ENCODE assay signal across 8 cellular contexts in genomic region chr17:73165616-73166404, GRCh38. TPM values are rescaled to one million over a fixed set of nuclear protein-coding genes. Genes with fewer than 3 reads are reported as not detected.
DNase-seq lines count a peak whose midpoint lies in the region; ATAC-seq, FAIRE-seq and TF ChIP-seq lines count a peak whose summit lies in the region.

No MANE protein-coding gene starts in this region.

- DNase-seq in AG08396 (ENCODE audit: low spot score) (peak; percentile 52), NCI-H1092 treated with DMSO at 0.1 percent for 48 hours (lab: John Stamatoyannopoulos, UW) (no peak), GM19239 (ENCODE audit: insufficient read length, low spot score) (no peak)
- no peak for DNase-seq in central memory CD8-positive, alpha-beta T cell (ENCODE audit: low spot score in 2 of 2)

- no peak overlapping the region for H3K27ac Mint-ChIP-seq in central memory CD8-positive, alpha-beta T cell (ENCODE audit: low read depth)

- peaks cover 89% of the 10 kb centered on the region for H3K27me3 Mint-ChIP-seq in central memory CD8-positive, alpha-beta T cell

- peaks cover 27% of the 10 kb centered on the region for H3K4me1 Mint-ChIP-seq in central memory CD8-positive, alpha-beta T cell

- 1% methylated on average over 26 to 40 of the region's 51 CpGs for WGBS in mesodermal cell (ENCODE audit: insufficient coverage in 2 of 2), 2 experiments

- H3K9me3 ChIP-seq in HEK293 (ENCODE audit: control insufficient read depth, insufficient read depth, low read depth, low read length) (no peaks in the 10 kb centered on the region), mesodermal cell (ENCODE audit: control insufficient read depth, low read length) (no peaks in the 10 kb centered on the region)

- H3K27ac ChIP-seq in HEK293 (ENCODE audit: extremely low read depth, low read depth, low read length) (no peak overlapping the region; the same call in 1 of the 2 replicates), mesodermal cell (ENCODE audit: low read depth, low read length, severe bottlenecking) (no peak overlapping the region)

- H3K36me3 Mint-ChIP-seq in central memory CD8-positive, alpha-beta T cell (ENCODE audit: insufficient read depth) = no peaks in the 10 kb centered on the region

- no peaks in the 10 kb centered on the region for H3K4me1 ChIP-seq in HEK293 (ENCODE audit: control insufficient read depth, insufficient read depth, low read length)
- peaks cover 4% of the 10 kb centered on the region for H3K4me1 ChIP-seq in mesodermal cell (ENCODE audit: control insufficient read depth, insufficient read depth, low read length, poor library complexity, severe bottlenecking)

- CTCF ChIA-PET in HEK293 (lab: Yijun Ruan, JAX) = interaction anchor here (0.6 to 2.3 kb wide), 5 partner anchors 8 to 1044 kb away, joined by 3 to 8 read pairs (median 3); no protein-coding TSS in a partner anchor

- no peak for FAIRE-seq in GM19239 (lab: Jason Lieb, UNC)

- POLR2A ChIA-PET in HEK293 (lab: Yijun Ruan, JAX) = interaction anchor here (0.9 to 1.9 kb wide), 3 partner anchors 16 to 573 kb away, joined by 5 to 9 read pairs (median 8); partner anchors contain the start of gene COG1

- H3K4me3 ChIP-seq in HEK293 (ENCODE audit: low read depth, low read length) (peak overlapping the region; percentile 53), mesodermal cell (ENCODE audit: extremely low read depth, insufficient read depth, low read length, poor library complexity, severe bottlenecking) (peak overlapping the region; percentile 51)

- no peak for ATAC-seq in central memory CD8-positive, alpha-beta T cell (replicated peaks; ENCODE audit: extremely low read depth, poor library complexity, severe bottlenecking)
- ATAC-seq in HG02798 (IDR thresholded peaks at IDR 0.05; ENCODE audit: poor library complexity, unreplicated experiment) (no peak), GM21786 (IDR thresholded peaks at IDR 0.05; ENCODE audit: unreplicated experiment) (no peak)

- peak overlapping the region; percentile 47 for H3K4me3 Mint-ChIP-seq in central memory CD8-positive, alpha-beta T cell

- H3K36me3 ChIP-seq in HEK293 (ENCODE audit: control insufficient read depth in 2 of 2, insufficient read depth in 1 of 2, low read length in 2 of 2) = no peaks in the 10 kb centered on the region
- no peaks in the 10 kb centered on the region for H3K36me3 ChIP-seq in mesodermal cell (ENCODE audit: control insufficient read depth, insufficient read depth, low read length)

- no peak for TF ChIP-seq CTCF in HEK293 (tag by site-specific recombination; IDR thresholded peaks at IDR 0.05)

- no peaks in the 10 kb centered on the region for H3K9me3 Mint-ChIP-seq in central memory CD8-positive, alpha-beta T cell

TF ChIP-seq in HEK293, 187 proteins besides CTCF, POLR2A, EP300 and RAD21 (continues in another document):
- 0 out of 2 replicates have a peak, but pooled peaks have one; percentile 16 for TF ChIP-seq ZNF777 (tag by site-specific recombination; IDR thresholded peaks at IDR 0.05; ENCODE audit: borderline replicate concordance)
- no peak for TF ChIP-seq ZFP37 (tag by site-specific recombination; IDR thresholded peaks at IDR 0.05)
- TF ChIP-seq ZNF791 (tag by site-specific recombination; IDR thresholded peaks at IDR 0.05) = no peak
- no peak for TF ChIP-seq ZNF324 (tag by site-specific recombination; IDR thresholded peaks at IDR 0.05)
- no peak for TF ChIP-seq ZBTB11 (tag by site-specific recombination; conservative IDR thresholded peaks at IDR 0.05; ENCODE audit: low read depth)
- TF ChIP-seq ZNF830 (tag by site-specific recombination; IDR thresholded peaks at IDR 0.05; ENCODE audit: low read depth) = no peak
- no peak for TF ChIP-seq ZNF26 (tag by site-specific recombination; IDR thresholded peaks at IDR 0.05)
- no peak for TF ChIP-seq ZNF184 (tag by site-specific recombination; IDR thresholded peaks at IDR 0.05)
- no peak for TF ChIP-seq ZFP69B (tag by site-specific recombination; IDR thresholded peaks at IDR 0.05)
- no peak for TF ChIP-seq ZNF266 (tag by site-specific recombination; IDR thresholded peaks at IDR 0.05; ENCODE audit: low read depth)
- TF ChIP-seq ZNF48 (tag by site-specific recombination; IDR thresholded peaks at IDR 0.05) = no peak
- no peak for TF ChIP-seq GLI4 (tag by site-specific recombination; IDR thresholded peaks at IDR 0.05)
- TF ChIP-seq ZNF785 (tag by site-specific recombination; IDR thresholded peaks at IDR 0.05) = no peak
- TF ChIP-seq ZNF658 (tag by site-specific recombination; IDR thresholded peaks at IDR 0.05) = no peak
- no peak for TF ChIP-seq BCL6B (tag by site-specific recombination; IDR thresholded peaks at IDR 0.05)
- TF ChIP-seq GLIS2 (tag by site-specific recombination; IDR thresholded peaks at IDR 0.05) = peak; percentile 65
- no peak for TF ChIP-seq ZNF239 (tag by site-specific recombination; IDR thresholded peaks at IDR 0.05)
- TF ChIP-seq OVOL3 (tag by site-specific recombination; IDR thresholded peaks at IDR 0.05) = no peak
- TF ChIP-seq ZSCAN16 (tag by site-specific recombination; IDR thresholded peaks at IDR 0.05) = no peak
- no peak for TF ChIP-seq ZNF274 (IDR thresholded peaks at IDR 0.05; ENCODE audit: low read length)
- no peak for TF ChIP-seq ZNF274 (tag by site-specific recombination; IDR thresholded peaks at IDR 0.05; ENCODE audit: borderline replicate concordance)
- no peak for TF ChIP-seq ZNF555 (tag by site-specific recombination; conservative IDR thresholded peaks at IDR 0.05)
- TF ChIP-seq ZNF707 (tag by site-specific recombination; IDR thresholded peaks at IDR 0.05) = no peak
- no peak for TF ChIP-seq EGR2 (tag by site-specific recombination; IDR thresholded peaks at IDR 0.05; ENCODE audit: low read depth)
- TF ChIP-seq ZBTB17 (tag by site-specific recombination; IDR thresholded peaks at IDR 0.05) = peak; percentile 8; the same call in 1 of the 2 replicates
- TF ChIP-seq ELK4 (IDR thresholded peaks at IDR 0.05; ENCODE audit: borderline replicate concordance, low read depth, low read length) = no peak

RNA-seq across cellular contexts. Expression of gene SSTR2, which starts 1.0 kb away (rescaled TPM):
- 0.70 TPM for polyA plus RNA-seq in mesodermal cell (2013, experiment 1 of 2)
- polyA plus RNA-seq in mesodermal cell (2013, experiment 2 of 2) = 0.51 TPM

RNA-seq across cellular contexts. Expression of gene COG1, which starts 27.0 kb away (rescaled TPM):
- polyA plus RNA-seq in mesodermal cell (2013, experiment 1 of 2) = 36.3 TPM
- 32.6 TPM for polyA plus RNA-seq in mesodermal cell (2013, experiment 2 of 2)
